In genomic region chr3:48088749-48089466, GRCh38 we compare ENCODE assay signal across 1 cellular context.
TF ChIP-seq lines count a peak whose summit lies in the region.

No MANE protein-coding gene starts in this region.

TF ChIP-seq in GM12878, 131 proteins besides CTCF, POLR2A, EP300 and RAD21 (continued from another document and continues in another):
- no peak for TF ChIP-seq REST (IDR thresholded peaks at IDR 0.05; ENCODE audit: low read depth, low read length)
- TF ChIP-seq FOS (IDR thresholded peaks at IDR 0.05; ENCODE audit: borderline replicate concordance, extremely low read depth, insufficient read length), result peak; percentile 56
- TF ChIP-seq RFX5 (IDR thresholded peaks at IDR 0.05; ENCODE audit: low read depth, low read length), result peak; percentile 67
- TF ChIP-seq IRF3 (IDR thresholded peaks at IDR 0.05), result peak; percentile 86
- no peak for TF ChIP-seq PAX5 (IDR thresholded peaks at IDR 0.05; ENCODE audit: borderline replicate concordance, low read depth, low read length)
- TF ChIP-seq SP1 (IDR thresholded peaks at IDR 0.05; ENCODE audit: low read depth, low read length), result peak; percentile 95
- peak; percentile 71; the same call in 1 of the 2 replicates for TF ChIP-seq NBN (IDR thresholded peaks at IDR 0.05)
- peak; percentile 43 for TF ChIP-seq E4F1 (IDR thresholded peaks at IDR 0.05; ENCODE audit: borderline replicate concordance, partially characterized antibody)
- TF ChIP-seq KLF5 (IDR thresholded peaks at IDR 0.05; ENCODE audit: partially characterized antibody), result peak; percentile 40
- no peak for TF ChIP-seq HSF1 (IDR thresholded peaks at IDR 0.05; ENCODE audit: low read depth, low read length)
- 0 out of 2 replicates have a peak, but pooled peaks have one; percentile 7 for TF ChIP-seq SPI1 (IDR thresholded peaks at IDR 0.05; ENCODE audit: borderline replicate concordance, insufficient read depth, low read depth, low read length)
- TF ChIP-seq NR2C1 (IDR thresholded peaks at IDR 0.05), result no peak
- TF ChIP-seq CHD1 (IDR thresholded peaks at IDR 0.05; ENCODE audit: low read depth, low read length), result no peak
- peak in 1 of 2 experiments; percentile 76; a peak in 1 of 4 replicates for TF ChIP-seq BHLHE40 (IDR thresholded peaks at IDR 0.05; ENCODE audit: borderline replicate concordance in 1 of 2, low read depth in 2 of 2, low read length in 1 of 2)
- no peak for TF ChIP-seq ZNF217 (IDR thresholded peaks at IDR 0.05)
- peak; percentile 76; the same call in 1 of the 2 replicates for TF ChIP-seq ZNF687 (IDR thresholded peaks at IDR 0.05)
- 0 out of 2 replicates have a peak, but pooled peaks have one; percentile 12 for TF ChIP-seq NRF1 (conservative IDR thresholded peaks at IDR 0.05; ENCODE audit: low read depth, low read length)
- TF ChIP-seq NR2F1 (conservative IDR thresholded peaks at IDR 0.05), result 0 out of 2 replicates have a peak, but pooled peaks have one; percentile 31
- no peak for TF ChIP-seq BMI1 (IDR thresholded peaks at IDR 0.05; ENCODE audit: borderline replicate concordance)
- no peak for TF ChIP-seq ELK1 (IDR thresholded peaks at IDR 0.05; ENCODE audit: low read depth, low read length)
- peak; percentile 22; the same call in 1 of the 2 replicates for TF ChIP-seq RELB (IDR thresholded peaks at IDR 0.05; ENCODE audit: low read depth)
- TF ChIP-seq CHD2 (IDR thresholded peaks at IDR 0.05; ENCODE audit: borderline replicate concordance, low read depth, low read length), result peak; percentile 88
- TF ChIP-seq TARDBP (IDR thresholded peaks at IDR 0.05; ENCODE audit: borderline replicate concordance), result peak; percentile 61; the same call in 1 of the 2 replicates
- TF ChIP-seq EED (IDR thresholded peaks at IDR 0.05; ENCODE audit: low read depth), result 0 out of 2 replicates have a peak, but pooled peaks have one; percentile 26
- TF ChIP-seq IKZF1 (conservative IDR thresholded peaks at IDR 0.05), result peak; percentile 92
- no peak for TF ChIP-seq ESRRA (IDR thresholded peaks at IDR 0.05; ENCODE audit: low read length)
- TF ChIP-seq TCF3 (IDR thresholded peaks at IDR 0.05; ENCODE audit: borderline replicate concordance, insufficient read depth, low read depth, low read length), result peak; percentile 71; the same call in 1 of the 2 replicates
- 0 out of 2 replicates have a peak, but pooled peaks have one; percentile 76 for TF ChIP-seq STAT1 (conservative IDR thresholded peaks at IDR 0.05)
- TF ChIP-seq SIX5 (IDR thresholded peaks at IDR 0.05; ENCODE audit: low read depth, low read length, severe bottlenecking), result no peak
- no peak for TF ChIP-seq ATF3 (IDR thresholded peaks at IDR 0.05; ENCODE audit: borderline replicate concordance, extremely low read depth, low read depth, low read length)
- peak; percentile 69 for TF ChIP-seq MYC (IDR thresholded peaks at IDR 0.05; ENCODE audit: insufficient read depth, insufficient read length, insufficient replicate concordance, low read length, severe bottlenecking)
- no peak for TF ChIP-seq ZSCAN29 (IDR thresholded peaks at IDR 0.05)
- TF ChIP-seq DPF2 (IDR thresholded peaks at IDR 0.05), result peak; percentile 57
- no peak for TF ChIP-seq ZBED1 (IDR thresholded peaks at IDR 0.05; ENCODE audit: borderline replicate concordance)
- TF ChIP-seq IKZF2 (IDR thresholded peaks at IDR 0.05), result peak; percentile 25 to 61; a peak in 2 of 4 replicates
- TF ChIP-seq GABPA (IDR thresholded peaks at IDR 0.05; ENCODE audit: low read depth), result no peak
- TF ChIP-seq USF2 (IDR thresholded peaks at IDR 0.05; ENCODE audit: borderline replicate concordance, low read depth, low read length), result no peak
- peak; percentile 89 for TF ChIP-seq MXI1 (IDR thresholded peaks at IDR 0.05; ENCODE audit: low read depth, low read length)
- peak; percentile 87 for TF ChIP-seq YY1 (IDR thresholded peaks at IDR 0.05; ENCODE audit: low read depth, low read length)
- peak; percentile 55; the same call in 1 of the 2 replicates for TF ChIP-seq RB1 (IDR thresholded peaks at IDR 0.05; ENCODE audit: borderline replicate concordance)
- no peak for TF ChIP-seq KAT2A (conservative IDR thresholded peaks at IDR 0.05; ENCODE audit: control insufficient read depth, low read depth, low read length)
- no peak for TF ChIP-seq NFIC (IDR thresholded peaks at IDR 0.05; ENCODE audit: low read depth, low read length)
